Comparison of ENCODE assay signal across 28 cellular contexts in the genomic region with DNA sequence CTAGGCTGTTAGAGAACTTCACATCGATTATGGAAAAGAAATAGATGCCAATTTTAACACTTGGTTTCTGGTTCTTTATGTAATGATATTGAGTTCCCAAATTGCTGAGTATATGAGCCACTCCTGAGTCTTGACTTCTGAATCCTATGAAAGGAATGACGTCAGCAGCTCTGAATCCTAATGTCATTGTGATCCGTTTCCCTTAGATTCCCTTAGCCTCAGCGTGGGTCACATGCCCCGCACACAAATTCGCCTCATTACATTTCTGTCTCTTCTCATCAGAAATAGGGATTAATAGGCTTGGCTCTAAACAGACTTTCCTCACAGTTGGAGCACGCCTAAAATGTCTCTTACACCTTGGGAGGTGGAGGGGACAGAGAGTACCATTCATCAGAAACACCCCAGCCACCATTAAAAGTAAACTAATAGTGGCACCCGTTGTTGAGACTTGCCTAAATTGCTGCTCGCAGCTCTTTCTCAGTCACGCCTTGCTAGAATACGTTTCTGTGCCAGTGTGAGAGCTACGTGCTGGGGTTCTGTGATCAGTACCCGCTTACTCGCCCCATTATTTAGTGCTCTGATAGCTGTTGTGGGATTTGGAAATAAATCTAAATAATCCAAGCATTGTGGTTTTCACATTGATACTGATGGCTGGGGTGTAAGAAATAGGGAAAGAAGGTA. TPM values are rescaled to one million over a fixed set of nuclear protein-coding genes. Genes with fewer than 3 reads are reported as not detected.
DNase-seq lines count a peak whose midpoint lies in the region; ATAC-seq and TF ChIP-seq lines count a peak whose summit lies in the region.
"Had no signal": no experiment of that assay in that cellular context is flagged by ENCODE, and none has a peak within 500 bp of the region (broad histone marks: within the 10 kb centered on the region; RNA-seq: fewer than 3 reads in every experiment).

No MANE protein-coding gene starts in this region.

- no peaks in the 10 kb centered on the region for H3K23me2 ChIP-seq in H9 (ENCODE audit: insufficient read length, low read depth, low read length, poor library complexity, severe bottlenecking)

- TF ChIP-seq POLR2A in sigmoid colon (IDR thresholded peaks at IDR 0.05): no peak

- no peaks in the 10 kb centered on the region for H3K27me3 ChIP-seq in H9 (ENCODE audit: insufficient read depth, low read length)
- no peaks in the 10 kb centered on the region for H3K27me3 ChIP-seq in foreskin keratinocyte
- H3K27me3 ChIP-seq in sigmoid colon: no peaks in the 10 kb centered on the region
- H3K27me3 ChIP-seq: upper lobe of right lung had no signal

- H3K18ac ChIP-seq in H9 (ENCODE audit: insufficient read length, low read depth, low read length): no peak overlapping the region

- H2BK5ac ChIP-seq in H9 (ENCODE audit: insufficient read length, low read length): no peak overlapping the region

- no peak overlapping the region for H4K91ac ChIP-seq in H9 (ENCODE audit: insufficient read length, low read depth, low read length)

- no peak overlapping the region for H2BK12ac ChIP-seq in H9 (ENCODE audit: insufficient read length, low read depth, low read length)

- peaks cover 20 to 64% (median 21%) of the 10 kb centered on the region in 4 donors for H3K36me3 ChIP-seq in sigmoid colon

- H3K9ac ChIP-seq in H9 (ENCODE audit: extremely low read depth, insufficient read length, low read length): no peak overlapping the region
- H3K9ac ChIP-seq: KMS-11, parathyroid adenoma had no signal

- H3K9me3 Mint-ChIP-seq in H9: no peaks in the 10 kb centered on the region
- H3K9me3 Mint-ChIP-seq: activated T-cell treated with anti-CD3 and anti-CD28 coated beads, Interleukin-2, amount 50 U/mL, for 4 hours; nephron; T-helper 1 cell treated with Interleukin-12 subunit alpha and Interleukin-12 subunit beta and Interleukin-4 antibody, amounts not matched to agents 30 μg/mL and 1 μg/mL, for 36 hours had no signal

- H2BK120ac ChIP-seq in H9 (ENCODE audit: low read depth, low read length, poor library complexity, severe bottlenecking): no peak overlapping the region

- H2AK5ac ChIP-seq in H9 (ENCODE audit: insufficient read length, low read length): no peak overlapping the region

- no peak overlapping the region for H3K4me3 Mint-ChIP-seq in H9
- H3K4me3 Mint-ChIP-seq: activated T-cell treated with anti-CD3 and anti-CD28 coated beads, Interleukin-2, amount 50 U/mL, for 4 hours; nephron; T-helper 1 cell treated with Interleukin-12 subunit alpha and Interleukin-12 subunit beta and Interleukin-4 antibody, amounts not matched to agents 30 μg/mL and 1 μg/mL, for 36 hours had no signal

- no peak for DNase-seq in H9
- DNase-seq in astrocyte of the hippocampus (ENCODE audit: low read depth, low spot score): peak; percentile 47
- peak; percentile 50 to 79 for DNase-seq in foreskin keratinocyte
- no peak for DNase-seq in sigmoid colon
- DNase-seq in NCI-H1930 (lab: John Stamatoyannopoulos, UW): no peak
- no peak for DNase-seq in inferior parietal cortex (ENCODE audit: extremely low spot score)
- no peak for DNase-seq in activated CD4-positive, alpha-beta T cell treated with anti-CD3 and anti-CD28 coated beads, Interleukin-2, amount 50 U/mL, for 48 hours
- DNase-seq: activated naive CD4-positive, alpha-beta T cell; activated T-cell treated with anti-CD3 and anti-CD28 coated beads, Interleukin-2, amount 50 U/mL, for 4 hours; C1 segment of cervical spinal cord; Caco-2; caudate nucleus; DMS79 treated with DMSO at 0.1 percent for 48 hours; GOT3; hippocampal formation; mucosa of descending colon; NCI-H1436; NCI-H2107; NCI-H510A treated with DMSO at 0.1 percent for 48 hours; NK-92 treated with Interleukin-12 subunit alpha and Interleukin-12 subunit beta, amount 100 ng/mL, for 24 hours; SIG-M5; stimulated activated CD8-positive, alpha-beta memory T cell treated with anti-CD3 and anti-CD28 coated beads, Interleukin-4, amount 100 ng/mL, for 48 hours had no signal

- peaks cover 22 to 59% (median 56%) of the 10 kb centered on the region in 3 experiments; a peak in 6 of 7 replicates for H3K36me3 Mint-ChIP-seq in H9 (ENCODE audit: insufficient read depth in 1 of 3, low read depth in 3 of 3)

- H3K27ac ChIP-seq in H9 (ENCODE audit: insufficient read length, low read depth, low read length): no peak overlapping the region
- H3K27ac ChIP-seq in foreskin keratinocyte: peak overlapping the region; percentile 84
- H3K27ac ChIP-seq in sigmoid colon: peak overlapping the region in 3 of 4 donors; percentile 23 to 55 (median 35)
- H3K27ac ChIP-seq: KMS-11, parathyroid adenoma, upper lobe of right lung had no signal

- no peaks in the 10 kb centered on the region for H4K20me1 ChIP-seq in H9 (ENCODE audit: control insufficient read depth, insufficient read depth, insufficient read length)

- no CpG with 5 or more reads among the region's 14 CpGs for WGBS in H9 (ENCODE audit: extremely low coverage, insufficient read length, low lambda C conversion rate)
- 91 to 93% methylated on average over 14 of the region's 14 CpGs for WGBS in sigmoid colon, 2 donors

- no peak overlapping the region for H2BK20ac ChIP-seq in H9 (ENCODE audit: low read depth, low read length, poor library complexity, severe bottlenecking)

- H3K79me1 ChIP-seq in H9 (ENCODE audit: insufficient read depth, low read depth, low read length, poor library complexity, severe bottlenecking): no peaks in the 10 kb centered on the region

- H3T11ph ChIP-seq in H9 (ENCODE audit: low read length): no peak overlapping the region

- H3K23ac ChIP-seq in H9 (ENCODE audit: insufficient read length, low read depth, low read length): no peak overlapping the region

- H4K5ac ChIP-seq in H9 (ENCODE audit: insufficient read length, low read depth, low read length): no peak overlapping the region

- H3K4ac ChIP-seq in H9 (ENCODE audit: low read depth, low read length): no peak overlapping the region

- H3K56ac ChIP-seq in H9 (ENCODE audit: insufficient read length, low read depth, low read length): no peak overlapping the region

- no peak for ATAC-seq in foreskin keratinocyte
- ATAC-seq: activated T-cell treated with anti-CD3 and anti-CD28 coated beads, Interleukin-2, amount 50 U/mL, for 4 hours; mucosa of descending colon; sciatic nerve; upper lobe of right lung had no signal

- no peak overlapping the region for H3K14ac ChIP-seq in H9 (ENCODE audit: insufficient read depth, low read length)

- H2AFZ ChIP-seq in H9 (ENCODE audit: low read length): no peak overlapping the region
- H2AFZ ChIP-seq: parathyroid adenoma had no signal

- H3K4me1 ChIP-seq in H9 (ENCODE audit: insufficient read depth, low read length): no peaks in the 10 kb centered on the region
- H3K4me1 ChIP-seq in foreskin keratinocyte: peaks cover 15% of the 10 kb centered on the region
- H3K4me1 ChIP-seq in sigmoid colon: peaks cover 0 to 25% (median 15%) of the 10 kb centered on the region in 4 donors
- H3K4me1 ChIP-seq: Caco-2, parathyroid adenoma had no signal

- no peak for TF ChIP-seq EP300 in sigmoid colon (IDR thresholded peaks at IDR 0.05)

- no peak overlapping the region for H3K4me2 ChIP-seq in H9 (ENCODE audit: insufficient read depth, insufficient read length, low read length)
- H3K4me2 ChIP-seq: KMS-11 had no signal

- peaks cover 3% of the 10 kb centered on the region; the same call in 1 of the 2 replicates for H3K79me2 ChIP-seq in H9 (ENCODE audit: insufficient read depth, low read length)

- no peaks in the 10 kb centered on the region; the same call in 1 of the 2 replicates for H3K27me3 Mint-ChIP-seq in H9 (ENCODE audit: low read depth)

- H4K8ac ChIP-seq in H9 (replicated peaks; ENCODE audit: insufficient read length, low read depth, low read length): no peak overlapping the region

- H3K27ac Mint-ChIP-seq in H9: peak overlapping the region in 2 of 3 experiments; percentile 64 to 96; a peak in 2 of 7 replicates
- H3K27ac Mint-ChIP-seq: nephron; T-helper 1 cell treated with Interleukin-12 subunit alpha and Interleukin-12 subunit beta and Interleukin-4 antibody, amounts not matched to agents 30 μg/mL and 1 μg/mL, for 36 hours had no signal

- no peak overlapping the region for H2BK15ac ChIP-seq in H9 (ENCODE audit: low read depth, low read length)

- H3K4me3 ChIP-seq in sigmoid colon: no peak overlapping the region
- H3K4me3 ChIP-seq: mucosa of descending colon, upper lobe of right lung had no signal

- no peak for TF ChIP-seq CTCF in H9 (conservative IDR thresholded peaks at IDR 0.05)
- no peak for TF ChIP-seq CTCF in foreskin keratinocyte (conservative IDR thresholded peaks at IDR 0.05)
- TF ChIP-seq CTCF in sigmoid colon (IDR thresholded peaks at IDR 0.05): no peak

- intact Hi-C loops in sigmoid colon (cut with DNase I): no loop called here

- H3K9me3 ChIP-seq in H9 (ENCODE audit: control insufficient read depth, low read depth, low read length) (no peaks in the 10 kb centered on the region), sigmoid colon (no peaks in the 10 kb centered on the region)
- H3K9me3 ChIP-seq: Caco-2, mucosa of descending colon, upper lobe of right lung had no signal

- H3K4me1 Mint-ChIP-seq in H9: peaks cover 0 to 12% of the 10 kb centered on the region in 2 experiments; a peak in 2 of 4 replicates
- H3K4me1 Mint-ChIP-seq: nephron had no signal

RNA-seq across cellular contexts. Expression of gene MRM3, which starts 7.1 kb away (rescaled TPM):
- total RNA-seq in H9 (2021) (24.3 and 25.3 TPM in 2 replicates), foreskin keratinocyte (12.8 and 15.2 TPM in 2 replicates), sigmoid colon (10 to 100 TPM; 11.0 to 22.4 (median 18.0) TPM)
- polyA plus RNA-seq in foreskin keratinocyte (14.2 and 14.7 TPM in 2 replicates), sigmoid colon (10 to 100 TPM; 10.4 to 17.4 (median 11.4) TPM)

RNA-seq across cellular contexts. Expression of gene GLOD4, which starts 7.2 kb away (rescaled TPM):
- total RNA-seq in H9 (2021): 99.8 and 106 TPM in 2 replicates
- total RNA-seq in foreskin keratinocyte: 43.9 and 48.8 TPM in 2 replicates
- 42.8 and 51.5 TPM in 2 replicates for polyA plus RNA-seq in foreskin keratinocyte
- total RNA-seq in sigmoid colon: 10 to 100 TPM; 28.8 to 42.7 (median 35.7) TPM
- polyA plus RNA-seq in sigmoid colon: 10 to 100 TPM; 56.1 to 85.5 (median 79.3) TPM

RNA-seq across cellular contexts. Expression of gene GEMIN4, which starts 37.2 kb away (rescaled TPM):
- 54.7 and 56.8 TPM in 2 replicates for total RNA-seq in H9 (2021)
- total RNA-seq in foreskin keratinocyte: 35.5 and 41.5 TPM in 2 replicates
- polyA plus RNA-seq in foreskin keratinocyte: 24.0 and 30.6 TPM in 2 replicates
- total RNA-seq in sigmoid colon: 10 to 100 TPM; 11.4 to 19.4 (median 15.7) TPM
- polyA plus RNA-seq in sigmoid colon: 10 to 100 TPM in 1 of 3 donors, 1 to 10 TPM in 2; 3.0 to 14.8 (median 4.9) TPM

RNA-seq across cellular contexts. Expression of gene TLCD3A, which starts 56.9 kb away (rescaled TPM):
- total RNA-seq in H9 (2021) (27.3 and 29.6 TPM in 2 replicates), foreskin keratinocyte (35.3 and 38.9 TPM in 2 replicates), sigmoid colon (1 to 10 TPM; 2.6 to 9.4 (median 3.5) TPM)
- polyA plus RNA-seq in foreskin keratinocyte (35.4 and 39.2 TPM in 2 replicates), sigmoid colon (10 to 100 TPM in 1 of 3 donors, 1 to 10 TPM in 2; 1.8 to 10.3 (median 4.8) TPM)

Comparison
In these comparisons a context has a peak if more than half of its experiments do, and no peak if none do; other contexts are left out.
1. DNase-seq: peak in astrocyte of the hippocampus (single experiment) and foreskin keratinocyte (2 of 2); none in H9 (single experiment), sigmoid colon (single experiment), NCI-H1930 (0 of 2), inferior parietal cortex (single experiment) and activated CD4-positive, alpha-beta T cell treated with anti-CD3 and anti-CD28 coated beads, Interleukin-2, amount 50 U/mL, for 48 hours (0 of 2).